Comparison of ENCODE assay signal across 14 cellular contexts in genomic region chr11:130672911-130673310, GRCh38.
DNase-seq lines count a peak whose midpoint lies in the region; FAIRE-seq and TF ChIP-seq lines count a peak whose summit lies in the region.
"Had no signal": no experiment of that assay in that cellular context is flagged by ENCODE, and none has a peak within 500 bp of the region (broad histone marks: within the 10 kb centered on the region; RNA-seq: fewer than 3 reads in every experiment).

No MANE protein-coding gene starts in this region.

- H3K79me2 ChIP-seq in fibroblast of lung (ENCODE audit: control insufficient read depth, insufficient read depth, low read length) (no peaks in the 10 kb centered on the region), GM23248 (ENCODE audit: insufficient read depth) (no peaks in the 10 kb centered on the region)

- H3K27me3 ChIP-seq in fibroblast of lung (ENCODE audit: control insufficient read depth, insufficient read depth, low read length) (no peaks in the 10 kb centered on the region), sigmoid colon (no peaks in the 10 kb centered on the region), brain microvascular endothelial cell (replicated peaks) (no peaks in the 10 kb centered on the region), GM23248 (replicated peaks; ENCODE audit: insufficient read depth) (no peaks in the 10 kb centered on the region)

- no peak overlapping the region for H2AFZ ChIP-seq in fibroblast of lung (ENCODE audit: low read length)
- no peak overlapping the region for H2AFZ ChIP-seq in GM23248

- H3K9me3 ChIP-seq in fibroblast of lung (ENCODE audit: control insufficient read depth, insufficient read depth, low read depth, low read length), result no peaks in the 10 kb centered on the region
- H3K9me3 ChIP-seq in sigmoid colon, result no peaks in the 10 kb centered on the region
- H3K9me3 ChIP-seq in GM23248 (ENCODE audit: low read depth), result no peaks in the 10 kb centered on the region
- H3K9me3 ChIP-seq: psoas muscle had no signal

- no peak for TF ChIP-seq POLR2A in sigmoid colon (IDR thresholded peaks at IDR 0.05)

- TF ChIP-seq EP300 in sigmoid colon (IDR thresholded peaks at IDR 0.05), result no peak

- FAIRE-seq in RCC 7860 (lab: Jason Lieb, UNC), result no peak
- FAIRE-seq: endometrium, islet of Langerhans had no signal

- H4K20me1 ChIP-seq in fibroblast of lung (ENCODE audit: control insufficient read depth, extremely low read depth, insufficient read depth, low read length) (no peaks in the 10 kb centered on the region), GM23248 (ENCODE audit: insufficient read depth) (no peaks in the 10 kb centered on the region)

- H3K4me1 ChIP-seq in fibroblast of lung (ENCODE audit: control insufficient read depth, extremely low read depth, insufficient read depth, low read length) (peaks cover 33% of the 10 kb centered on the region), sigmoid colon (peaks cover 0 to 79% (median 74%) of the 10 kb centered on the region in 4 donors), GM23248 (ENCODE audit: insufficient read depth) (peaks cover 50% of the 10 kb centered on the region)

- DNase-seq in Daoy (ENCODE audit: low read depth), result peak; percentile 27
- peak; percentile 71 for DNase-seq in RCC 7860 (ENCODE audit: low spot score)
- DNase-seq in fibroblast of lung (ENCODE audit: low read depth in 2 of 2), result peak in 1 of 2 donors; percentile 64
- DNase-seq in sigmoid colon, result no peak
- no peak for DNase-seq in stimulated activated CD4-positive, alpha-beta T cell treated with anti-CD3 and anti-CD28 coated beads, Interleukin-15, amount 100 ng/mL, for 24 hours
- DNase-seq in brain microvascular endothelial cell, result no peak
- no peak for DNase-seq in A172 (ENCODE audit: low spot score)
- no peak for DNase-seq in GM23248
- DNase-seq: activated CD4-positive, CD25-positive, alpha-beta regulatory T cell treated with anti-CD3 and anti-CD28 coated beads, Interleukin-2, amount 50 U/mL, for 72 hours; activated naive CD4-positive, alpha-beta T cell treated with anti-CD3 and anti-CD28 coated beads, Interleukin-2, amount 10 ng/mL, durations not matched to agents 7 days and 5 days; DMS 273 treated with DMSO at 0.1 percent for 48 hours had no signal

- no peak overlapping the region for H3K4me2 ChIP-seq in fibroblast of lung (ENCODE audit: extremely low read depth, insufficient read depth, low read length)
- no peak overlapping the region for H3K4me2 ChIP-seq in GM23248 (ENCODE audit: unreplicated experiment)

- H3K9ac ChIP-seq in fibroblast of lung (ENCODE audit: insufficient read depth, low read length), result peak overlapping the region; percentile 34
- H3K9ac ChIP-seq in GM23248, result no peak overlapping the region

- H3K4me3 ChIP-seq in fibroblast of lung (replicated peaks in 1 of 4; ENCODE audit: control extremely low read depth in 1 of 4, insufficient read depth in 1 of 4, low read depth in 3 of 4, low read length in 4 of 4), result no peak overlapping the region
- no peak overlapping the region for H3K4me3 ChIP-seq in sigmoid colon
- H3K4me3 ChIP-seq in brain microvascular endothelial cell (ENCODE audit: low read depth, low read length), result no peak overlapping the region
- H3K4me3 ChIP-seq in GM23248, result no peak overlapping the region
- H3K4me3 ChIP-seq: psoas muscle had no signal

- in situ Hi-C loops in brain microvascular endothelial cell (cut with HindIII; ENCODE audit: low pct_ligation_motif_present, low sequenced_read_pairs), result no loop called here
- in situ Hi-C loops in GM23248 (cut with MboI), result no loop called here

- 87% methylated on average over 5 of the region's 5 CpGs for WGBS in sigmoid colon, 2 donors
- 93 to 95% methylated on average over 5 of the region's 5 CpGs for WGBS in GM23248 (ENCODE audit: low coverage in 1 of 2, low lambda C conversion rate in 2 of 2, missing lambda C conversion rate in 2 of 2), 2 experiments

- no peaks in the 10 kb centered on the region for H3K9me2 ChIP-seq in GM23248 (ENCODE audit: insufficient read depth)

- no peaks in the 10 kb centered on the region for H3K36me3 ChIP-seq in fibroblast of lung (ENCODE audit: control insufficient read depth, insufficient read depth, low read length)
- H3K36me3 ChIP-seq in sigmoid colon, result no peaks in the 10 kb centered on the region
- no peaks in the 10 kb centered on the region for H3K36me3 ChIP-seq in brain microvascular endothelial cell (replicated peaks)
- H3K36me3 ChIP-seq in GM23248 (ENCODE audit: low read depth), result no peaks in the 10 kb centered on the region

- no peak for TF ChIP-seq CTCF in fibroblast of lung (conservative IDR thresholded peaks at IDR 0.05 in 1 of 2, IDR thresholded peaks at IDR 0.05 in 1 of 2; ENCODE audit: low read depth in 1 of 2, low read length in 2 of 2)
- no peak for TF ChIP-seq CTCF in sigmoid colon (IDR thresholded peaks at IDR 0.05)
- no peak for TF ChIP-seq CTCF in brain microvascular endothelial cell (IDR thresholded peaks at IDR 0.05; ENCODE audit: low read depth, low read length, missing control alignments)

- intact Hi-C loops in sigmoid colon (cut with DNase I), result loop anchor here (5.0 to 10.0 kb wide), 3 partner anchors 36 to 222 kb away; no protein-coding TSS in a partner anchor

- H3F3A ChIP-seq in GM23248 (ENCODE audit: insufficient read depth), result peaks cover 30% of the 10 kb centered on the region

- H3K27ac ChIP-seq in fibroblast of lung (ENCODE audit: insufficient read depth, low read length) (peak overlapping the region; percentile 36), sigmoid colon (peak overlapping the region; percentile 72 to 87 (median 82)), brain microvascular endothelial cell (no peak overlapping the region), GM23248 (no peak overlapping the region)
- H3K27ac ChIP-seq: psoas muscle had no signal

Comparison
In these comparisons a context has a peak if more than half of its experiments do, and no peak if none do; other contexts are left out.
1. DNase-seq: peak in Daoy (single experiment) and RCC 7860 (single experiment); none in sigmoid colon (single experiment), stimulated activated CD4-positive, alpha-beta T cell treated with anti-CD3 and anti-CD28 coated beads, Interleukin-15, amount 100 ng/mL, for 24 hours (single experiment), brain microvascular endothelial cell (single experiment), A172 (single experiment) and GM23248 (single experiment).
2. H3K27ac ChIP-seq: peak in fibroblast of lung (single experiment) and sigmoid colon (4 of 4); none in brain microvascular endothelial cell (single experiment) and GM23248 (single experiment).